1 cellular context compared by ENCODE assay signal in the genomic region with DNA sequence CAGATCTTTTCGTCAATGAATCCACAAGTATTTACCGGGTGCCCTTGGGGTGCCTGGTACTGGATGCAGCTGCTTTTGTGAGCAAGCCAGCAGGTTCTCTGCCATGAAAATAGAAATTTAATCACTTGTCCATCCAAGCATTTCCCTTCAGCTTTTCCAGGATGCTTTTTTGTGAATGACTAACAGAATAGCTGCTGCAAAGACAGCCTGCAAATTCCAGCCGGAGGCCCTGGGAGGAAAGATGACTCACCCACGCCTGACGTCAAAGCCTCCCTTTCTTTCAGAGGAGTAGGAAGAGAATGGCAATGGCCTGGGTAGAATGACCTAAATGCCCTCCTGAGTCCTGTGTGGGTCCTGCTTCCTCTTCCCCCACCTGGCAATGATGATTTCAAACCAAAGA.
TF ChIP-seq lines count a peak whose summit lies in the region.

No MANE protein-coding gene starts in this region.

TF ChIP-seq in HepG2, 621 proteins besides CTCF, POLR2A, EP300 and RAD21 (continued from another document and continues in another):
- TF ChIP-seq, protein P1, sequence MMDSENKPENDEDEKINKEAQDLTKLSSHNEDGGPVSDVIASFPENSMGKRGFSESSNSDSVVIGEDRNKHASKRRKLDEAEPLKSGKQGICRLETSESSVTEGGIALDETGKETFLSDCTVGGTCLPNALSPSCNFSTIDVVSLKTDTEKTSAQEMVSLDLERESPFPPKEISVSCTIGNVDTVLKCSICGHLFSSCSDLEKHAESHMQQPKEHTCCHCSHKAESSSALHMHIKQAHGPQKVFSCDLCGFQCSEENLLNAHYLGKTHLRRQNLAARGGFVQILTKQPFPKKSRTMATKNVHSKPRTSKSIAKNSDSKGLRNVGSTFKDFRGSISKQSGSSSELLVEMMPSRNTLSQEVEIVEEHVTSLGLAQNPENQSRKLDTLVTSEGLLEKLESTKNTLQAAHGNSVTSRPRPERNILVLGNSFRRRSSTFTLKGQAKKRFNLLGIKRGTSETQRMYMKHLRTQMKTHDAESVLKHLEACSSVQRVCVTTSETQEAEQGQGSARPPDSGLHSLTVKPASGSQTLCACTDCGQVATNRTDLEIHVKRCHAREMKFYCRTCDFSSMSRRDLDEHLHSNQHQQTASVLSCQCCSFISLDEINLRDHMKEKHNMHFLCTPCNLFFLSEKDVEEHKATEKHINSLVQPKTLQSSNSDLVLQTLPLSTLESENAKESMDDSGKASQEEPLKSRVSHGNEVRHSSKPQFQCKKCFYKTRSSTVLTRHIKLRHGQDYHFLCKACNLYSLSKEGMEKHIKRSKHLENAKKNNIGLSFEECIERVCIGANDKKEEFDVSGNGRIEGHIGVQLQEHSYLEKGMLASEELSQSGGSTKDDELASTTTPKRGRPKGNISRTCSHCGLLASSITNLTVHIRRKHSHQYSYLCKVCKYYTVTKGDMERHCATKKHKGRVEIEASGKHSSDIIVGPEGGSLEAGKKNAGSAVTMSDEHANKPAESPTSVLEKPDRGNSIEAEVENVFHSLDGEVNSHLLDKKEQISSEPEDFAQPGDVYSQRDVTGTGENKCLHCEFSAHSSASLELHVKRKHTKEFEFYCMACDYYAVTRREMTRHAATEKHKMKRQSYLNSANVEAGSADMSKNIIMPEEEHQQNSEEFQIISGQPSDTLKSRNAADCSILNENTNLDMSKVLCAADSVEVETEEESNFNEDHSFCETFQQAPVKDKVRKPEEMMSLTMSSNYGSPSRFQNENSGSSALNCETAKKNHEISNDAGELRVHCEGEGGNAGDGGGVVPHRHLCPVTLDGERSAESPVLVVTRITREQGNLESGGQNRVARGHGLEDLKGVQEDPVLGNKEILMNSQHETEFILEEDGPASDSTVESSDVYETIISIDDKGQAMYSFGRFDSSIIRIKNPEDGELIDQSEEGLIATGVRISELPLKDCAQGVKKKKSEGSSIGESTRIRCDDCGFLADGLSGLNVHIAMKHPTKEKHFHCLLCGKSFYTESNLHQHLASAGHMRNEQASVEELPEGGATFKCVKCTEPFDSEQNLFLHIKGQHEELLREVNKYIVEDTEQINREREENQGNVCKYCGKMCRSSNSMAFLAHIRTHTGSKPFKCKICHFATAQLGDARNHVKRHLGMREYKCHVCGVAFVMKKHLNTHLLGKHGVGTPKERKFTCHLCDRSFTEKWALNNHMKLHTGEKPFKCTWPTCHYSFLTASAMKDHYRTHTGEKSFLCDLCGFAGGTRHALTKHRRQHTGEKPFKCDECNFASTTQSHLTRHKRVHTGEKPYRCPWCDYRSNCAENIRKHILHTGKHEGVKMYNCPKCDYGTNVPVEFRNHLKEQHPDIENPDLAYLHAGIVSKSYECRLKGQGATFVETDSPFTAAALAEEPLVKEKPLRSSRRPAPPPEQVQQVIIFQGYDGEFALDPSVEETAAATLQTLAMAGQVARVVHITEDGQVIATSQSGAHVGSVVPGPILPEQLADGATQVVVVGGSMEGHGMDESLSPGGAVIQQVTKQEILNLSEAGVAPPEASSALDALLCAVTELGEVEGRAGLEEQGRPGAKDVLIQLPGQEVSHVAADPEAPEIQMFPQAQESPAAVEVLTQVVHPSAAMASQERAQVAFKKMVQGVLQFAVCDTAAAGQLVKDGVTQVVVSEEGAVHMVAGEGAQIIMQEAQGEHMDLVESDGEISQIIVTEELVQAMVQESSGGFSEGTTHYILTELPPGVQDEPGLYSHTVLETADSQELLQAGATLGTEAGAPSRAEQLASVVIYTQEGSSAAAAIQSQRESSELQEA (CRISPR knock-in tag; IDR thresholded peaks at IDR 0.05; ENCODE audit: not compliant biosample characterization), result no peak
- TF ChIP-seq, protein P2, sequence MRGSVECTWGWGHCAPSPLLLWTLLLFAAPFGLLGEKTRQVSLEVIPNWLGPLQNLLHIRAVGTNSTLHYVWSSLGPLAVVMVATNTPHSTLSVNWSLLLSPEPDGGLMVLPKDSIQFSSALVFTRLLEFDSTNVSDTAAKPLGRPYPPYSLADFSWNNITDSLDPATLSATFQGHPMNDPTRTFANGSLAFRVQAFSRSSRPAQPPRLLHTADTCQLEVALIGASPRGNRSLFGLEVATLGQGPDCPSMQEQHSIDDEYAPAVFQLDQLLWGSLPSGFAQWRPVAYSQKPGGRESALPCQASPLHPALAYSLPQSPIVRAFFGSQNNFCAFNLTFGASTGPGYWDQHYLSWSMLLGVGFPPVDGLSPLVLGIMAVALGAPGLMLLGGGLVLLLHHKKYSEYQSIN (CRISPR knock-in tag; IDR thresholded peaks at IDR 0.05; ENCODE audit: borderline replicate concordance), result no peak
- TF ChIP-seq MEF2D (CRISPR knock-in tag; IDR thresholded peaks at IDR 0.05) (no peak), GTF2F1 (IDR thresholded peaks at IDR 0.05; ENCODE audit: low read length) (no peak), SOX6 (IDR thresholded peaks at IDR 0.05) (no peak), SOX6 (CRISPR knock-in tag; IDR thresholded peaks at IDR 0.05) (0 out of 2 replicates have a peak, but pooled peaks have one; percentile 24), ZNF441 (CRISPR knock-in tag; IDR thresholded peaks at IDR 0.05; ENCODE audit: borderline replicate concordance) (no peak), REPIN1 (CRISPR knock-in tag; IDR thresholded peaks at IDR 0.05; ENCODE audit: borderline replicate concordance, low read depth) (no peak), SMC3 (IDR thresholded peaks at IDR 0.05; ENCODE audit: low read length) (no peak), AKAP8 (CRISPR knock-in tag; IDR thresholded peaks at IDR 0.05) (no peak), TBL1XR1 (IDR thresholded peaks at IDR 0.05; ENCODE audit: borderline replicate concordance, low read length, partially characterized antibody) (no peak), ZNF558 (CRISPR knock-in tag; IDR thresholded peaks at IDR 0.05; ENCODE audit: borderline replicate concordance) (no peak), TOE1 (CRISPR knock-in tag; IDR thresholded peaks at IDR 0.05) (no peak), ATF1 (CRISPR knock-in tag; IDR thresholded peaks at IDR 0.05) (peak; percentile 71), FOSL1 (CRISPR knock-in tag; IDR thresholded peaks at IDR 0.05; ENCODE audit: borderline replicate concordance) (peak; percentile 73), CREB1 (IDR thresholded peaks at IDR 0.05) (peak; percentile 62; the same call in 1 of the 2 replicates), CREB1 (CRISPR knock-in tag; IDR thresholded peaks at IDR 0.05) (peak; percentile 77), JUN (CRISPR knock-in tag; IDR thresholded peaks at IDR 0.05) (no peak), SMAD3 (CRISPR knock-in tag; IDR thresholded peaks at IDR 0.05) (no peak), CHCHD3 (CRISPR knock-in tag; IDR thresholded peaks at IDR 0.05) (no peak), POGZ (CRISPR knock-in tag; IDR thresholded peaks at IDR 0.05) (no peak), GATAD2A (CRISPR knock-in tag; IDR thresholded peaks at IDR 0.05) (0 out of 2 replicates have a peak, but pooled peaks have one; percentile 41), NFE2 (CRISPR knock-in tag; IDR thresholded peaks at IDR 0.05) (no peak), HNF4G (IDR thresholded peaks at IDR 0.05; ENCODE audit: borderline replicate concordance, low read depth, low read length) (no peak), HNF4G (CRISPR knock-in tag; IDR thresholded peaks at IDR 0.05; ENCODE audit: borderline replicate concordance, low read depth) (no peak), FOSL2 (CRISPR knock-in tag; IDR thresholded peaks at IDR 0.05) (peak; percentile 98), BCL6 (CRISPR knock-in tag; IDR thresholded peaks at IDR 0.05) (no peak), ZNF879 (CRISPR knock-in tag; IDR thresholded peaks at IDR 0.05) (no peak), RFXANK (CRISPR knock-in tag; IDR thresholded peaks at IDR 0.05) (no peak), ARID2 (CRISPR knock-in tag; IDR thresholded peaks at IDR 0.05; ENCODE audit: borderline replicate concordance) (no peak), ZNF350 (CRISPR knock-in tag; IDR thresholded peaks at IDR 0.05; ENCODE audit: borderline replicate concordance, low read depth) (no peak), ZBTB21 (CRISPR knock-in tag; IDR thresholded peaks at IDR 0.05) (peak; percentile 82), ZNF792 (CRISPR knock-in tag; IDR thresholded peaks at IDR 0.05) (no peak), ZNF644 (CRISPR knock-in tag; IDR thresholded peaks at IDR 0.05; ENCODE audit: low read depth) (peak; percentile 72), ETV5 (CRISPR knock-in tag; IDR thresholded peaks at IDR 0.05; ENCODE audit: borderline replicate concordance) (0 out of 2 replicates have a peak, but pooled peaks have one; percentile 20), SETDB1 (CRISPR knock-in tag; IDR thresholded peaks at IDR 0.05; ENCODE audit: borderline replicate concordance) (no peak)
- TF ChIP-seq, protein P3, sequence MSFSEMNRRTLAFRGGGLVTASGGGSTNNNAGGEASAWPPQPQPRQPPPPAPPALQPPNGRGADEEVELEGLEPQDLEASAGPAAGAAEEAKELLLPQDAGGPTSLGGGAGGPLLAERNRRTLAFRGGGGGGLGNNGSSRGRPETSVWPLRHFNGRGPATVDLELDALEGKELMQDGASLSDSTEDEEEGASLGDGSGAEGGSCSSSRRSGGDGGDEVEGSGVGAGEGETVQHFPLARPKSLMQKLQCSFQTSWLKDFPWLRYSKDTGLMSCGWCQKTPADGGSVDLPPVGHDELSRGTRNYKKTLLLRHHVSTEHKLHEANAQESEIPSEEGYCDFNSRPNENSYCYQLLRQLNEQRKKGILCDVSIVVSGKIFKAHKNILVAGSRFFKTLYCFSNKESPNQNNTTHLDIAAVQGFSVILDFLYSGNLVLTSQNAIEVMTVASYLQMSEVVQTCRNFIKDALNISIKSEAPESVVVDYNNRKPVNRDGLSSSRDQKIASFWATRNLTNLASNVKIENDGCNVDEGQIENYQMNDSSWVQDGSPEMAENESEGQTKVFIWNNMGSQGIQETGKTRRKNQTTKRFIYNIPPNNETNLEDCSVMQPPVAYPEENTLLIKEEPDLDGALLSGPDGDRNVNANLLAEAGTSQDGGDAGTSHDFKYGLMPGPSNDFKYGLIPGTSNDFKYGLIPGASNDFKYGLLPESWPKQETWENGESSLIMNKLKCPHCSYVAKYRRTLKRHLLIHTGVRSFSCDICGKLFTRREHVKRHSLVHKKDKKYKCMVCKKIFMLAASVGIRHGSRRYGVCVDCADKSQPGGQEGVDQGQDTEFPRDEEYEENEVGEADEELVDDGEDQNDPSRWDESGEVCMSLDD (CRISPR knock-in tag; IDR thresholded peaks at IDR 0.05; ENCODE audit: borderline replicate concordance), result no peak
- TF ChIP-seq, protein P4, sequence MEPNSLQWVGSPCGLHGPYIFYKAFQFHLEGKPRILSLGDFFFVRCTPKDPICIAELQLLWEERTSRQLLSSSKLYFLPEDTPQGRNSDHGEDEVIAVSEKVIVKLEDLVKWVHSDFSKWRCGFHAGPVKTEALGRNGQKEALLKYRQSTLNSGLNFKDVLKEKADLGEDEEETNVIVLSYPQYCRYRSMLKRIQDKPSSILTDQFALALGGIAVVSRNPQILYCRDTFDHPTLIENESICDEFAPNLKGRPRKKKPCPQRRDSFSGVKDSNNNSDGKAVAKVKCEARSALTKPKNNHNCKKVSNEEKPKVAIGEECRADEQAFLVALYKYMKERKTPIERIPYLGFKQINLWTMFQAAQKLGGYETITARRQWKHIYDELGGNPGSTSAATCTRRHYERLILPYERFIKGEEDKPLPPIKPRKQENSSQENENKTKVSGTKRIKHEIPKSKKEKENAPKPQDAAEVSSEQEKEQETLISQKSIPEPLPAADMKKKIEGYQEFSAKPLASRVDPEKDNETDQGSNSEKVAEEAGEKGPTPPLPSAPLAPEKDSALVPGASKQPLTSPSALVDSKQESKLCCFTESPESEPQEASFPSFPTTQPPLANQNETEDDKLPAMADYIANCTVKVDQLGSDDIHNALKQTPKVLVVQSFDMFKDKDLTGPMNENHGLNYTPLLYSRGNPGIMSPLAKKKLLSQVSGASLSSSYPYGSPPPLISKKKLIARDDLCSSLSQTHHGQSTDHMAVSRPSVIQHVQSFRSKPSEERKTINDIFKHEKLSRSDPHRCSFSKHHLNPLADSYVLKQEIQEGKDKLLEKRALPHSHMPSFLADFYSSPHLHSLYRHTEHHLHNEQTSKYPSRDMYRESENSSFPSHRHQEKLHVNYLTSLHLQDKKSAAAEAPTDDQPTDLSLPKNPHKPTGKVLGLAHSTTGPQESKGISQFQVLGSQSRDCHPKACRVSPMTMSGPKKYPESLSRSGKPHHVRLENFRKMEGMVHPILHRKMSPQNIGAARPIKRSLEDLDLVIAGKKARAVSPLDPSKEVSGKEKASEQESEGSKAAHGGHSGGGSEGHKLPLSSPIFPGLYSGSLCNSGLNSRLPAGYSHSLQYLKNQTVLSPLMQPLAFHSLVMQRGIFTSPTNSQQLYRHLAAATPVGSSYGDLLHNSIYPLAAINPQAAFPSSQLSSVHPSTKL (CRISPR knock-in tag; IDR thresholded peaks at IDR 0.05), result peak; percentile 66
- TF ChIP-seq, protein P5, sequence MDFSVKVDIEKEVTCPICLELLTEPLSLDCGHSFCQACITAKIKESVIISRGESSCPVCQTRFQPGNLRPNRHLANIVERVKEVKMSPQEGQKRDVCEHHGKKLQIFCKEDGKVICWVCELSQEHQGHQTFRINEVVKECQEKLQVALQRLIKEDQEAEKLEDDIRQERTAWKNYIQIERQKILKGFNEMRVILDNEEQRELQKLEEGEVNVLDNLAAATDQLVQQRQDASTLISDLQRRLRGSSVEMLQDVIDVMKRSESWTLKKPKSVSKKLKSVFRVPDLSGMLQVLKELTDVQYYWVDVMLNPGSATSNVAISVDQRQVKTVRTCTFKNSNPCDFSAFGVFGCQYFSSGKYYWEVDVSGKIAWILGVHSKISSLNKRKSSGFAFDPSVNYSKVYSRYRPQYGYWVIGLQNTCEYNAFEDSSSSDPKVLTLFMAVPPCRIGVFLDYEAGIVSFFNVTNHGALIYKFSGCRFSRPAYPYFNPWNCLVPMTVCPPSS (IDR thresholded peaks at IDR 0.05), result no peak
- TF ChIP-seq, protein P6, sequence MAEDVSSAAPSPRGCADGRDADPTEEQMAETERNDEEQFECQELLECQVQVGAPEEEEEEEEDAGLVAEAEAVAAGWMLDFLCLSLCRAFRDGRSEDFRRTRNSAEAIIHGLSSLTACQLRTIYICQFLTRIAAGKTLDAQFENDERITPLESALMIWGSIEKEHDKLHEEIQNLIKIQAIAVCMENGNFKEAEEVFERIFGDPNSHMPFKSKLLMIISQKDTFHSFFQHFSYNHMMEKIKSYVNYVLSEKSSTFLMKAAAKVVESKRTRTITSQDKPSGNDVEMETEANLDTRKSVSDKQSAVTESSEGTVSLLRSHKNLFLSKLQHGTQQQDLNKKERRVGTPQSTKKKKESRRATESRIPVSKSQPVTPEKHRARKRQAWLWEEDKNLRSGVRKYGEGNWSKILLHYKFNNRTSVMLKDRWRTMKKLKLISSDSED (CRISPR knock-in tag; IDR thresholded peaks at IDR 0.05), result no peak
- TF ChIP-seq, protein P7, sequence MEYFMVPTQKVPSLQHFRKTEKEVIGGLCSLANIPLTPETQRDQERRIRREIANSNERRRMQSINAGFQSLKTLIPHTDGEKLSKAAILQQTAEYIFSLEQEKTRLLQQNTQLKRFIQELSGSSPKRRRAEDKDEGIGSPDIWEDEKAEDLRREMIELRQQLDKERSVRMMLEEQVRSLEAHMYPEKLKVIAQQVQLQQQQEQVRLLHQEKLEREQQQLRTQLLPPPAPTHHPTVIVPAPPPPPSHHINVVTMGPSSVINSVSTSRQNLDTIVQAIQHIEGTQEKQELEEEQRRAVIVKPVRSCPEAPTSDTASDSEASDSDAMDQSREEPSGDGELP (IDR thresholded peaks at IDR 0.05; ENCODE audit: borderline replicate concordance, low read depth), result 0 out of 2 replicates have a peak, but pooled peaks have one; percentile 33
- TF ChIP-seq, protein P8, sequence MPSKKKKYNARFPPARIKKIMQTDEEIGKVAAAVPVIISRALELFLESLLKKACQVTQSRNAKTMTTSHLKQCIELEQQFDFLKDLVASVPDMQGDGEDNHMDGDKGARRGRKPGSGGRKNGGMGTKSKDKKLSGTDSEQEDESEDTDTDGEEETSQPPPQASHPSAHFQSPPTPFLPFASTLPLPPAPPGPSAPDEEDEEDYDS (CRISPR knock-in tag; IDR thresholded peaks at IDR 0.05), result no peak
